Comparison of ENCODE assay signal across 2 cellular contexts in genomic region chr15:94856267-94856854, GRCh38.
A peak's percentile ranks its signal among the peaks of the same experiment; 100 is the strongest.
TF ChIP-seq lines count a peak whose summit lies in the region.

No MANE protein-coding gene starts in this region.

TF ChIP-seq in GM23338, 12 proteins besides CTCF, POLR2A, EP300 and RAD21 (continued from another document):
- TF ChIP-seq REST (IDR thresholded peaks at IDR 0.05; ENCODE audit: unreplicated experiment) (no peak), ZNF114 (CRISPR knock-in tag; IDR thresholded peaks at IDR 0.05) (no peak), CREB1 (CRISPR knock-in tag; IDR thresholded peaks at IDR 0.05; ENCODE audit: low read depth) (no peak), ZNF331 (CRISPR knock-in tag; IDR thresholded peaks at IDR 0.05; ENCODE audit: low read depth) (no peak), STAT1 (IDR thresholded peaks at IDR 0.05; ENCODE audit: unreplicated experiment) (no peak), JUNB (IDR thresholded peaks at IDR 0.05; ENCODE audit: unreplicated experiment) (no peak), ETS1 (IDR thresholded peaks at IDR 0.05) (no peak), ZNF462 (CRISPR knock-in tag; IDR thresholded peaks at IDR 0.05) (no peak)

TF ChIP-seq in K562, 482 proteins besides CTCF, POLR2A, EP300 and RAD21 (continued from another document and continues in another):
- TF ChIP-seq MGA (IDR thresholded peaks at IDR 0.05) = peak; percentile 9; the same call in 1 of the 2 replicates
- TF ChIP-seq MAFK (IDR thresholded peaks at IDR 0.05; ENCODE audit: low read length) = no peak
- TF ChIP-seq NONO (IDR thresholded peaks at IDR 0.05; ENCODE audit: low read depth in 2 of 2, low read length in 1 of 2) = peak in 1 of 2 experiments; percentile 49; a peak in 1 of 4 replicates
- peak; percentile 54; the same call in 1 of the 2 replicates for TF ChIP-seq GABPB1 (CRISPR knock-in tag; IDR thresholded peaks at IDR 0.05)
- TF ChIP-seq PHF8 (IDR thresholded peaks at IDR 0.05; ENCODE audit: borderline replicate concordance, low read length) = peak; percentile 47; the same call in 1 of the 2 replicates
- no peak for TF ChIP-seq E2F4 (CRISPR knock-in tag; IDR thresholded peaks at IDR 0.05; ENCODE audit: low read depth)
- TF ChIP-seq L3MBTL2 (IDR thresholded peaks at IDR 0.05) = 0 out of 2 replicates have a peak, but pooled peaks have one; percentile 8
- TF ChIP-seq POLR2G (IDR thresholded peaks at IDR 0.05; ENCODE audit: low read depth, low read length) = peak; percentile 81
- TF ChIP-seq UBTF (IDR thresholded peaks at IDR 0.05; ENCODE audit: borderline replicate concordance in 1 of 2, low read depth in 2 of 2, low read length in 2 of 2) = peak; percentile 70 to 72; a peak in 1 of 4 replicates
- peak; percentile 14 to 24 for TF ChIP-seq E2F6 (IDR thresholded peaks at IDR 0.05; ENCODE audit: borderline replicate concordance in 1 of 2, extremely low read depth in 1 of 2, insufficient read depth in 1 of 2, insufficient read length in 1 of 2, low read depth in 1 of 2, low read length in 1 of 2, poor library complexity in 1 of 2, severe bottlenecking in 1 of 2)
- TF ChIP-seq BRD4 (IDR thresholded peaks at IDR 0.05) = 0 out of 2 replicates have a peak, but pooled peaks have one; percentile 28
- TF ChIP-seq MEIS2 (IDR thresholded peaks at IDR 0.05; ENCODE audit: partially characterized antibody) = no peak
- peak; percentile 78 for TF ChIP-seq NCOA6 (IDR thresholded peaks at IDR 0.05)
- 0 out of 2 replicates have a peak, but pooled peaks have one; percentile 12 for TF ChIP-seq MYC (IDR thresholded peaks at IDR 0.05; ENCODE audit: low read depth, low read length)
- no peak for TF ChIP-seq MYC (CRISPR knock-in tag; IDR thresholded peaks at IDR 0.05; ENCODE audit: borderline replicate concordance, low read depth)
- TF ChIP-seq MAX (CRISPR knock-in tag; IDR thresholded peaks at IDR 0.05) = peak; percentile 44; the same call in 1 of the 2 replicates
- TF ChIP-seq ETV5 (CRISPR knock-in tag; IDR thresholded peaks at IDR 0.05; ENCODE audit: low read depth) = 0 out of 2 replicates have a peak, but pooled peaks have one; percentile 46
- TF ChIP-seq RBM22 (IDR thresholded peaks at IDR 0.05; ENCODE audit: low read depth, low read length, poor library complexity, severe bottlenecking) = peak; percentile 36
- 0 out of 2 replicates have a peak, but pooled peaks have one; percentile 51 for TF ChIP-seq SMAD4 (CRISPR knock-in tag; conservative IDR thresholded peaks at IDR 0.05)
- TF ChIP-seq E2F1 (CRISPR knock-in tag; IDR thresholded peaks at IDR 0.05) = no peak
- peak; percentile 94 for TF ChIP-seq ZFX (CRISPR knock-in tag; IDR thresholded peaks at IDR 0.05)
- TF ChIP-seq RBFOX2 (IDR thresholded peaks at IDR 0.05; ENCODE audit: low read depth, low read length) = peak; percentile 67
- peak; percentile 9; the same call in 1 of the 2 replicates for TF ChIP-seq NFIC (IDR thresholded peaks at IDR 0.05)
- TF ChIP-seq RBBP5 (IDR thresholded peaks at IDR 0.05; ENCODE audit: borderline replicate concordance, insufficient read depth, low read length, poor library complexity, severe bottlenecking) = peak; percentile 83
- TF ChIP-seq MEF2D (tag; conservative IDR thresholded peaks at IDR 0.05; ENCODE audit: low read depth) = no peak
- peak; percentile 63 for TF ChIP-seq ARID4B (CRISPR knock-in tag; IDR thresholded peaks at IDR 0.05)
- TF ChIP-seq FOXP1 (CRISPR knock-in tag; IDR thresholded peaks at IDR 0.05) = peak; percentile 61; the same call in 1 of the 2 replicates
- 0 out of 2 replicates have a peak, but pooled peaks have one; percentile 18 for TF ChIP-seq ATF4 (CRISPR knock-in tag; IDR thresholded peaks at IDR 0.05)
- no peak for TF ChIP-seq CBX1 (IDR thresholded peaks at IDR 0.05; ENCODE audit: low read depth)
